In genomic region chr20:38692436-38693411, GRCh38 we compare ENCODE assay signal across 8 cellular contexts. TPM values are rescaled to one million over a fixed set of nuclear protein-coding genes. Genes with fewer than 3 reads are reported as not detected.
DNase-seq lines count a peak whose midpoint lies in the region; ATAC-seq, FAIRE-seq and TF ChIP-seq lines count a peak whose summit lies in the region.
"Had no signal": no experiment of that assay in that cellular context is flagged by ENCODE, and none has a peak within 500 bp of the region (broad histone marks: within the 10 kb centered on the region; RNA-seq: fewer than 3 reads in every experiment).

No MANE protein-coding gene starts in this region.

- no peak overlapping the region for H4K91ac ChIP-seq in H9 (ENCODE audit: insufficient read length, low read depth, low read length)

- no peak overlapping the region for H3T11ph ChIP-seq in H9 (ENCODE audit: low read length)

- no peak overlapping the region for H2BK5ac ChIP-seq in H9 (ENCODE audit: insufficient read length, low read length)

- H3K4ac ChIP-seq in H9 (ENCODE audit: low read depth, low read length) = no peak overlapping the region

- H4K20me1 ChIP-seq in H9 (ENCODE audit: control insufficient read depth, insufficient read depth, insufficient read length) = no peaks in the 10 kb centered on the region

- TF ChIP-seq EP300 in gastroesophageal sphincter (IDR thresholded peaks at IDR 0.05) = no peak

- H3K36me3 Mint-ChIP-seq in H9 (ENCODE audit: insufficient read depth in 1 of 3, low read depth in 3 of 3) = no peaks in the 10 kb centered on the region

- no peak for ATAC-seq in gastroesophageal sphincter

- no peak overlapping the region for H2BK12ac ChIP-seq in H9 (ENCODE audit: insufficient read length, low read depth, low read length)

- H3K27ac ChIP-seq in H9 (ENCODE audit: insufficient read length, low read depth, low read length) = no peak overlapping the region
- no peak overlapping the region for H3K27ac ChIP-seq in gastroesophageal sphincter
- H3K27ac ChIP-seq: parathyroid adenoma had no signal

- H3K4me3 ChIP-seq in adipocyte (ENCODE audit: low read length) = no peak overlapping the region
- H3K4me3 ChIP-seq in gastroesophageal sphincter = no peak overlapping the region

- no peaks in the 10 kb centered on the region for H3K79me2 ChIP-seq in H9 (ENCODE audit: insufficient read depth, low read length)
- H3K79me2 ChIP-seq: parathyroid adenoma had no signal

- no peak overlapping the region for H4K5ac ChIP-seq in H9 (ENCODE audit: insufficient read length, low read depth, low read length)

- TF ChIP-seq POLR2A in gastroesophageal sphincter (IDR thresholded peaks at IDR 0.05) = no peak

- H2AK5ac ChIP-seq in H9 (ENCODE audit: insufficient read length, low read length) = no peak overlapping the region

- H3K27ac Mint-ChIP-seq in H9 = no peak overlapping the region

- H4K8ac ChIP-seq in H9 (replicated peaks; ENCODE audit: insufficient read length, low read depth, low read length) = no peak overlapping the region

- FAIRE-seq in RCC 7860 (lab: Jason Lieb, UNC) = no peak

- H3K4me3 Mint-ChIP-seq in H9 = no peak overlapping the region

- H3K23ac ChIP-seq in H9 (ENCODE audit: insufficient read length, low read depth, low read length) = no peak overlapping the region

- H3K27me3 Mint-ChIP-seq in H9 (ENCODE audit: low read depth) = peaks cover 57% of the 10 kb centered on the region

- H2BK20ac ChIP-seq in H9 (ENCODE audit: low read depth, low read length, poor library complexity, severe bottlenecking) = no peak overlapping the region

- H3K9me3 ChIP-seq in H9 (ENCODE audit: control insufficient read depth, low read depth, low read length) (no peaks in the 10 kb centered on the region), adipocyte (ENCODE audit: control insufficient read depth, low read length) (no peaks in the 10 kb centered on the region), gastroesophageal sphincter (no peaks in the 10 kb centered on the region)

- H3K23me2 ChIP-seq in H9 (ENCODE audit: insufficient read length, low read depth, low read length, poor library complexity, severe bottlenecking) = no peaks in the 10 kb centered on the region

- no peak overlapping the region for H3K14ac ChIP-seq in H9 (ENCODE audit: insufficient read depth, low read length)

- no peak overlapping the region for H2BK15ac ChIP-seq in H9 (ENCODE audit: low read depth, low read length)

- H3K27me3 ChIP-seq in H9 (ENCODE audit: insufficient read depth, low read length) (no peaks in the 10 kb centered on the region; the same call in 1 of the 2 replicates), adipocyte (replicated peaks; ENCODE audit: control insufficient read depth, insufficient read depth, low read length) (peaks cover 33% of the 10 kb centered on the region), gastroesophageal sphincter (peaks cover 43% of the 10 kb centered on the region)

- peak; percentile 79 for DNase-seq in H9
- DNase-seq in RCC 7860 (ENCODE audit: low spot score) = peak; percentile 33
- peak; percentile 77 for DNase-seq in adipocyte (ENCODE audit: low read depth)
- peak; percentile 67 for DNase-seq in iris pigment epithelial cell (ENCODE audit: low read depth)
- peak; percentile 13 to 20 for DNase-seq in stimulated activated CD8-positive, alpha-beta memory T cell treated with anti-CD3 and anti-CD28 coated beads, Interleukin-2, amount 100 ng/mL, for 48 hours (ENCODE audit: low read depth in 2 of 2)
- no peak for DNase-seq in COR-L47 (lab: John Stamatoyannopoulos, UW)

- no peak overlapping the region for H3K9ac ChIP-seq in H9 (ENCODE audit: extremely low read depth, insufficient read length, low read length)
- H3K9ac ChIP-seq in adipocyte (ENCODE audit: low read length) = no peak overlapping the region
- H3K9ac ChIP-seq: parathyroid adenoma had no signal

- TF ChIP-seq CTCF in H9 (conservative IDR thresholded peaks at IDR 0.05) (no peak), gastroesophageal sphincter (IDR thresholded peaks at IDR 0.05) (no peak)

- H3K4me1 ChIP-seq in H9 (ENCODE audit: insufficient read depth, low read length) = no peaks in the 10 kb centered on the region
- H3K4me1 ChIP-seq in adipocyte (ENCODE audit: control insufficient read depth, insufficient read depth, low read length) = no peaks in the 10 kb centered on the region
- H3K4me1 ChIP-seq in gastroesophageal sphincter = no peaks in the 10 kb centered on the region
- H3K4me1 ChIP-seq: parathyroid adenoma had no signal

- H3K56ac ChIP-seq in H9 (ENCODE audit: insufficient read length, low read depth, low read length) = no peak overlapping the region

- no peaks in the 10 kb centered on the region for H3K79me1 ChIP-seq in H9 (ENCODE audit: insufficient read depth, low read depth, low read length, poor library complexity, severe bottlenecking)

- no peak overlapping the region for H2AFZ ChIP-seq in H9 (ENCODE audit: low read length)
- H2AFZ ChIP-seq: parathyroid adenoma had no signal

- H3K4me1 Mint-ChIP-seq in H9 = peaks cover 2 to 4% of the 10 kb centered on the region in 2 experiments; a peak in 1 of 4 replicates

- no peak overlapping the region for H3K18ac ChIP-seq in H9 (ENCODE audit: insufficient read length, low read depth, low read length)

- no peaks in the 10 kb centered on the region for H3K9me3 Mint-ChIP-seq in H9

- no peak overlapping the region for H2BK120ac ChIP-seq in H9 (ENCODE audit: low read depth, low read length, poor library complexity, severe bottlenecking)

- H3K36me3 ChIP-seq in adipocyte (ENCODE audit: control insufficient read depth, insufficient read depth, low read length, severe bottlenecking) (no peaks in the 10 kb centered on the region), gastroesophageal sphincter (no peaks in the 10 kb centered on the region)

- H3K4me2 ChIP-seq in H9 (ENCODE audit: insufficient read depth, insufficient read length, low read length) = no peak overlapping the region

- no CpG with 5 or more reads among the region's 13 CpGs for WGBS in H9 (ENCODE audit: extremely low coverage, insufficient read length, low lambda C conversion rate)
- 24% methylated on average over 5 of the region's 13 CpGs; no CpG with 5 or more reads in 1 of the 2 donors for WGBS in gastroesophageal sphincter (ENCODE audit: low coverage in 1 of 2), 2 donors

RNA-seq across cellular contexts. Expression of gene SLC32A1, which starts 31.6 kb away (rescaled TPM):
- total RNA-seq in H9 (2021) (0.24 and 0.33 TPM in 2 replicates), gastroesophageal sphincter (not detected)

RNA-seq across cellular contexts. Expression of gene ACTR5, which starts 55.5 kb away (rescaled TPM):
- 14.0 and 14.1 TPM in 2 replicates for total RNA-seq in H9 (2021)
- total RNA-seq in gastroesophageal sphincter = 10 to 100 TPM in 1 of 4 donors, 1 to 10 TPM in 3; 7.8 to 13.9 (median 8.6) TPM
